15 cellular contexts compared by ENCODE assay signal in the genomic region with DNA sequence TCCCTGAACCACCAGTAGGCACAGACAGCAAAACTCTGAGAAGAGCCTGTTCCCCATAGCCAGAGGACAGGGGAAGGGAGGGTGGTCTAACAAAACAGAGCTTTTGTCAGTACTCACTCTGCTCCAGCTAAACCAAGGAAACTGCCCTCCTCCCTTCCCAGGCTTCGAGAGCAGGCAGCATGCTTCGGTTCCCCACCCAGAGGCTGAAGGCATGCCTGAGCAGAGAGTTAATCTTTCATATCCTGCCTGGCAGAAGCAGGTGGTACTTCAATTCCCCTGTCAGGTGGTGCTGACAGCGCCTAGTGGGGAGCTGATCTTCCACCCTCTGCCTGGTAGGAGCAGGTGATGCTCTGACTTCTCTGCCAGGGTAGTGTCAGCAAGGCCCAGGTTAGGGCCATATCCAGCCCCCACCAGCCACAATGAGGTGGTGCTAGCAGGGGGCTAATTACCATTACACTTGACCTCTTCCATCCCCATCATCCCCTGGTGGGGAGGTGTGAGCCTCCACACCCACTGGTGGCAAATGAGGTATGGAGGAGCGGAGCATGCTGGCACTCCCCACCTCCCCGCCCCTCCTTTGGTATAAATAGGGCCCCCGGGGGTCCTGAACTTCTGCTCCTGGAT. TPM values are rescaled to one million over a fixed set of nuclear protein-coding genes. Genes with fewer than 3 reads are reported as not detected.
DNase-seq lines count a peak whose midpoint lies in the region; ATAC-seq, FAIRE-seq and TF ChIP-seq lines count a peak whose summit lies in the region.
"Had no signal": no experiment of that assay in that cellular context is flagged by ENCODE, and none has a peak within 500 bp of the region (broad histone marks: within the 10 kb centered on the region; RNA-seq: fewer than 3 reads in every experiment).

No MANE protein-coding gene starts in this region.

- H3F3A ChIP-seq in GM23338 (replicated peaks; ENCODE audit: low read depth): no peaks in the 10 kb centered on the region

- H3K14ac ChIP-seq in mesenchymal stem cell (ENCODE audit: low read length in 2 of 2): no peak overlapping the region

- peak overlapping the region in 1 of 2 experiments; percentile 11 for H3K18ac ChIP-seq in mesenchymal stem cell (ENCODE audit: low read depth in 1 of 2, low read length in 2 of 2)

- H3K79me2 ChIP-seq in GM23338 (replicated peaks; ENCODE audit: insufficient read depth): no peaks in the 10 kb centered on the region

- H4K91ac ChIP-seq in mesenchymal stem cell (ENCODE audit: low read length): no peak overlapping the region

- H3K36me3 ChIP-seq in GM23338 (ENCODE audit: insufficient read depth): no peaks in the 10 kb centered on the region
- H3K36me3 ChIP-seq in mesenchymal stem cell (ENCODE audit: control insufficient read depth in 1 of 2, insufficient read depth in 2 of 2, low read depth in 1 of 2, low read length in 2 of 2): no peaks in the 10 kb centered on the region
- no peaks in the 10 kb centered on the region for H3K36me3 ChIP-seq in brain microvascular endothelial cell (replicated peaks)

- peaks cover 8% of the 10 kb centered on the region; the same call in 1 of the 2 replicates for H3K4me1 ChIP-seq in GM23338 (ENCODE audit: insufficient read depth)
- H3K4me1 ChIP-seq in mesenchymal stem cell (ENCODE audit: control insufficient read depth, insufficient read depth, low read depth, low read length): peaks cover 3% of the 10 kb centered on the region

- peaks cover 12% of the 10 kb centered on the region for H3K4me1 Mint-ChIP-seq in GM23338
- H3K4me1 Mint-ChIP-seq: CD8-positive, alpha-beta memory T cell had no signal

- 89% methylated on average over 6 of the region's 6 CpGs for WGBS in mesenchymal stem cell

- H3K4me2 ChIP-seq in GM23338: no peak overlapping the region
- H3K4me2 ChIP-seq in mesenchymal stem cell (ENCODE audit: low read length, poor library complexity, severe bottlenecking): no peak overlapping the region
- H3K4me2 ChIP-seq: PC-9 had no signal

- H2AK5ac ChIP-seq in mesenchymal stem cell (ENCODE audit: low read length, severe bottlenecking): no peak overlapping the region

- no peaks in the 10 kb centered on the region for H3K36me3 Mint-ChIP-seq in GM23338 (ENCODE audit: low read depth)
- H3K36me3 Mint-ChIP-seq: CD8-positive, alpha-beta memory T cell had no signal

- no peak overlapping the region for H2BK120ac ChIP-seq in mesenchymal stem cell (ENCODE audit: low read depth, low read length)

- no peak overlapping the region for H2BK5ac ChIP-seq in mesenchymal stem cell (ENCODE audit: low read depth, low read length, poor library complexity, severe bottlenecking)

- peaks cover 10% of the 10 kb centered on the region for H3K79me1 ChIP-seq in mesenchymal stem cell (replicated peaks; ENCODE audit: low read length, poor library complexity, severe bottlenecking)

- DNase-seq in DMS79 (lab: John Stamatoyannopoulos, UW) (peak; percentile 24), GM23338 (ENCODE audit: low spot score) (peak; percentile 17), NCI-H345 treated with DMSO at 0.1 percent for 48 hours (lab: John Stamatoyannopoulos, UW; ENCODE audit: unreplicated experiment) (peak; percentile 21), mesenchymal stem cell (no peak), brain microvascular endothelial cell (no peak), frontal cortex (ENCODE audit: low spot score in 2 of 2) (no peak)
- DNase-seq: CD8-positive, alpha-beta memory T cell; HCEC 1CT; IMR-90; Kasumi-1; NCI-H1694 treated with DMSO at 0.1 percent for 48 hours; NCI-H774; PC-9 had no signal

- H3K27me3 Mint-ChIP-seq in GM23338 (ENCODE audit: insufficient read depth, low read depth, poor library complexity): no peaks in the 10 kb centered on the region

- H3K27me3 ChIP-seq in GM23338 (ENCODE audit: insufficient read depth) (no peaks in the 10 kb centered on the region), mesenchymal stem cell (ENCODE audit: control insufficient read depth in 1 of 2, insufficient read depth in 1 of 2, low read length in 2 of 2) (no peaks in the 10 kb centered on the region), brain microvascular endothelial cell (replicated peaks) (no peaks in the 10 kb centered on the region)

- H2AFZ ChIP-seq in GM23338 (no peak overlapping the region), mesenchymal stem cell (ENCODE audit: low read depth, low read length) (no peak overlapping the region)
- H2AFZ ChIP-seq: PC-9 had no signal

- no peak overlapping the region for H3K27ac ChIP-seq in GM23338 (ENCODE audit: low read depth)
- H3K27ac ChIP-seq in mesenchymal stem cell (ENCODE audit: low read length, poor library complexity, severe bottlenecking): no peak overlapping the region
- H3K27ac ChIP-seq in brain microvascular endothelial cell: no peak overlapping the region
- H3K27ac ChIP-seq: PC-9 had no signal

- no peak for TF ChIP-seq CTCF in GM23338 (conservative IDR thresholded peaks at IDR 0.05; ENCODE audit: low read depth in 2 of 2)
- no peak for TF ChIP-seq CTCF in brain microvascular endothelial cell (IDR thresholded peaks at IDR 0.05; ENCODE audit: low read depth, low read length, missing control alignments)

- no peak overlapping the region for H3K9ac ChIP-seq in mesenchymal stem cell (ENCODE audit: low read length)

- peak overlapping the region; percentile 39 for H2BK15ac ChIP-seq in mesenchymal stem cell (ENCODE audit: low read depth, poor library complexity, severe bottlenecking)

- in situ Hi-C loops in brain microvascular endothelial cell (cut with HindIII; ENCODE audit: low pct_ligation_motif_present, low sequenced_read_pairs): no loop called here

- no peaks in the 10 kb centered on the region for H3K9me3 Mint-ChIP-seq in GM23338
- H3K9me3 Mint-ChIP-seq: CD8-positive, alpha-beta memory T cell had no signal

- no peaks in the 10 kb centered on the region for H4K20me1 ChIP-seq in GM23338 (replicated peaks; ENCODE audit: insufficient read depth)

- ATAC-seq in GM23338: peak; percentile 79
- ATAC-seq in GM21381 (IDR thresholded peaks at IDR 0.05; ENCODE audit: unreplicated experiment): no peak
- ATAC-seq: SK-N-SH treated with all-trans-retinoic acid at 6 μM for 48 hours had no signal

- no peak overlapping the region for H3K4ac ChIP-seq in mesenchymal stem cell (ENCODE audit: low read depth in 1 of 2, low read length in 2 of 2)

- H3K9me3 ChIP-seq in mesenchymal stem cell (ENCODE audit: control insufficient read depth, low read length): peaks cover 4% of the 10 kb centered on the region

- no peak for FAIRE-seq in frontal cortex (lab: Jason Lieb, UNC)

- no peak overlapping the region for H3K23ac ChIP-seq in mesenchymal stem cell (ENCODE audit: low read length in 2 of 2)

- no peak overlapping the region for H4K8ac ChIP-seq in mesenchymal stem cell (ENCODE audit: low read length)

- H3K4me3 Mint-ChIP-seq in GM23338: no peak overlapping the region
- H3K4me3 Mint-ChIP-seq: CD8-positive, alpha-beta memory T cell had no signal

- H3K9me2 ChIP-seq in GM23338 (ENCODE audit: insufficient read depth): peaks cover 7% of the 10 kb centered on the region; the same call in 1 of the 2 replicates

- H3K4me3 ChIP-seq in GM23338 (no peak overlapping the region), mesenchymal stem cell (ENCODE audit: insufficient read depth in 1 of 2, low read depth in 1 of 2, low read length in 2 of 2) (no peak overlapping the region), brain microvascular endothelial cell (ENCODE audit: low read depth, low read length) (no peak overlapping the region)
- H3K4me3 ChIP-seq: PC-9 had no signal

- no peak overlapping the region for H2BK12ac ChIP-seq in mesenchymal stem cell (ENCODE audit: low read length in 2 of 2)

- H3K27ac Mint-ChIP-seq in GM23338: no peak overlapping the region
- H3K27ac Mint-ChIP-seq: CD8-positive, alpha-beta memory T cell had no signal

TF ChIP-seq in GM23338, 12 proteins besides CTCF, POLR2A, EP300 and RAD21 (continues in another document):
- TF ChIP-seq ZNF331 (CRISPR knock-in tag; IDR thresholded peaks at IDR 0.05; ENCODE audit: low read depth) (no peak), EZH2 (IDR thresholded peaks at IDR 0.05; ENCODE audit: low read depth, unreplicated experiment) (no peak), POLR2AphosphoS5 (IDR thresholded peaks at IDR 0.05; ENCODE audit: low read depth) (no peak), NANOG (IDR thresholded peaks at IDR 0.05; ENCODE audit: borderline replicate concordance) (no peak)
- TF ChIP-seq, protein P1, sequence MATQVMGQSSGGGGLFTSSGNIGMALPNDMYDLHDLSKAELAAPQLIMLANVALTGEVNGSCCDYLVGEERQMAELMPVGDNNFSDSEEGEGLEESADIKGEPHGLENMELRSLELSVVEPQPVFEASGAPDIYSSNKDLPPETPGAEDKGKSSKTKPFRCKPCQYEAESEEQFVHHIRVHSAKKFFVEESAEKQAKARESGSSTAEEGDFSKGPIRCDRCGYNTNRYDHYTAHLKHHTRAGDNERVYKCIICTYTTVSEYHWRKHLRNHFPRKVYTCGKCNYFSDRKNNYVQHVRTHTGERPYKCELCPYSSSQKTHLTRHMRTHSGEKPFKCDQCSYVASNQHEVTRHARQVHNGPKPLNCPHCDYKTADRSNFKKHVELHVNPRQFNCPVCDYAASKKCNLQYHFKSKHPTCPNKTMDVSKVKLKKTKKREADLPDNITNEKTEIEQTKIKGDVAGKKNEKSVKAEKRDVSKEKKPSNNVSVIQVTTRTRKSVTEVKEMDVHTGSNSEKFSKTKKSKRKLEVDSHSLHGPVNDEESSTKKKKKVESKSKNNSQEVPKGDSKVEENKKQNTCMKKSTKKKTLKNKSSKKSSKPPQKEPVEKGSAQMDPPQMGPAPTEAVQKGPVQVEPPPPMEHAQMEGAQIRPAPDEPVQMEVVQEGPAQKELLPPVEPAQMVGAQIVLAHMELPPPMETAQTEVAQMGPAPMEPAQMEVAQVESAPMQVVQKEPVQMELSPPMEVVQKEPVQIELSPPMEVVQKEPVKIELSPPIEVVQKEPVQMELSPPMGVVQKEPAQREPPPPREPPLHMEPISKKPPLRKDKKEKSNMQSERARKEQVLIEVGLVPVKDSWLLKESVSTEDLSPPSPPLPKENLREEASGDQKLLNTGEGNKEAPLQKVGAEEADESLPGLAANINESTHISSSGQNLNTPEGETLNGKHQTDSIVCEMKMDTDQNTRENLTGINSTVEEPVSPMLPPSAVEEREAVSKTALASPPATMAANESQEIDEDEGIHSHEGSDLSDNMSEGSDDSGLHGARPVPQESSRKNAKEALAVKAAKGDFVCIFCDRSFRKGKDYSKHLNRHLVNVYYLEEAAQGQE (IDR thresholded peaks at IDR 0.05; ENCODE audit: unreplicated experiment): no peak

RNA-seq across cellular contexts. Expression of a gene that starts 35.1 kb away (rescaled TPM):
- total RNA-seq in GM23338 (2014; rRNA removed; shearing (Covaris generic)): 5.1 and 10.0 TPM in 2 replicates
- polyA plus RNA-seq in GM23338 (2016; fragmentation: Nextera tagmentation; extraction: Ambion mirVana): 2.1 and 2.2 TPM in 2 replicates
- polyA plus RNA-seq in mesenchymal stem cell (2013, experiment 1 of 2): 6.1 TPM
- polyA plus RNA-seq in mesenchymal stem cell (2013, experiment 2 of 2): 6.0 TPM
- 33.0 TPM for total RNA-seq in frontal cortex
- total RNA-seq: PC-9 had no signal
- polyA plus RNA-seq: CD8-positive, alpha-beta memory T cell had no signal

Comparison
In these comparisons a context has a peak if more than half of its experiments do, and no peak if none do; other contexts are left out.
1. DNase-seq: peak in DMS79 (single experiment), GM23338 (single experiment) and NCI-H345 treated with DMSO at 0.1 percent for 48 hours (single experiment); none in mesenchymal stem cell (single experiment), brain microvascular endothelial cell (single experiment) and frontal cortex (0 of 2).